11 cellular contexts compared by ENCODE assay signal in the genomic region with DNA sequence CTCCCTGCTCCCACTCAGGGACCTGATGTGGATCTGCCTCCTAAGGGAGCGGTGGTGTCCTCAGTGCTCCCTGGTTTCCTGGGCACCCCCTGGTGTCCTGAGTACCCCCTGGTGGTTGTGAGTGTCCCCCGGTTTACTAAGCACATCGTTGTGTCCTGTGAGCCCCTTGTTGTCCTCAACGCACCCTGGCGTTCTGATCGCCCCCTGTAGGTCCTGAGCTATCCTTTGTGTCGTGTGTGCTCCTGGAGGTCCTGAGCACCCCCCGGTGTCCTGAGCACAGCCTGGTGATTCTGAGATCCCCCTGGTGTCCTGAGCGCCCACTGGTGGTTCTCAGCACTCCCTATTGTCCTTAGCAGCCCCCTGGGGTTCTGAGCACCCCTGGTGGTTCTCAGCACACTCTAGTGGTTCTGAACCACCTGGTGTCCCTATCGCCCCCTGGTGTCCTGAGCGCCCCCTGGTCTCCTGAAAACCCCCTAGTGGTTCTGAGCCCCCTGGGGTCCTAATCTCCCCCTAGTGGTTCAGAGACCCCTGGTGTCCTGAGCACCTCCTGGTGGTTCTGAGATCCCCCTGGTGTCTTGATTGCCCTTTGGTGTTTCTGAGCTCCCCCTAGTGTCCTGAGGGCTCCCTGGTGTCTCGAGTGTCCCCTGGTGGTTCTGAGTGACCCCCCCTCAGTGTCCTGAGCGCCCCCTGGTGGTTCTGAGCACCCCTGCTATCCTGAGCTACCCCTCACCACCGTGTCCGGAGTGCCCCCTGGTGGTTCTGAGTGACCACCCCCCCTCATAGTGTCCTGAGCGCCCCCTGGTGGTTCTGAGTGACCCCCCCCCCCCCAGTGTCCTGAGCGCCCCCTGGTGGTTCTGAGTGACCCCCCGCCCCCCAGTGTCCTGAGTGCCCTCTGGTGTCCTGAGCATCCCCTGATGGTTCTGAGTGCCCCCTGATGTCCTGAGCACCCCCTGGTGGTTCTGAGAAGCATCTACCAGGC.
DNase-seq lines count a peak whose midpoint lies in the region; ATAC-seq lines count a peak whose summit lies in the region.
"Had no signal": no experiment of that assay in that cellular context is flagged by ENCODE, and none has a peak within 500 bp of the region (broad histone marks: within the 10 kb centered on the region; RNA-seq: fewer than 3 reads in every experiment).

No MANE protein-coding gene starts in this region.

- no peaks in the 10 kb centered on the region for H3K27me3 Mint-ChIP-seq in activated naive CD8-positive, alpha-beta T cell

- DNase-seq in NCI-H82 (lab: John Stamatoyannopoulos, UW) (peak; percentile 1), NCI-H82 treated with DMSO at 0.1 percent for 48 hours (lab: John Stamatoyannopoulos, UW; ENCODE audit: unreplicated experiment) (no peak), SK-MEL-5 (ENCODE audit: low read depth, low spot score) (peak; percentile 13), NCI-H2227 treated with DMSO at 0.1 percent for 48 hours (lab: John Stamatoyannopoulos, UW) (no peak), DMS153 treated with DMSO at 0.1 percent for 48 hours (lab: John Stamatoyannopoulos, UW; ENCODE audit: unreplicated experiment) (no peak)
- DNase-seq in stimulated activated CD8-positive, alpha-beta memory T cell treated with anti-CD3 and anti-CD28 coated beads, Interleukin-15, amount 100 ng/mL, for 48 hours (ENCODE audit: low read depth in 2 of 2), result peak; percentile 30 to 50
- DNase-seq: kidney, posterior cingulate gyrus had no signal

- H3K4me3 Mint-ChIP-seq in activated naive CD8-positive, alpha-beta T cell, result no peak overlapping the region

- no peak for ATAC-seq in HG03439 (IDR thresholded peaks at IDR 0.05; ENCODE audit: unreplicated experiment)
- ATAC-seq: A549 had no signal

- in situ Hi-C loops in SK-MEL-5 (cut with HindIII; ENCODE audit: low pct_unique_long_range_greater_than_20kb, low sequenced_read_pairs), result no loop called here

- no peaks in the 10 kb centered on the region for H3K9me3 Mint-ChIP-seq in activated naive CD8-positive, alpha-beta T cell (ENCODE audit: low read depth)

- H3K4me1 Mint-ChIP-seq in activated naive CD8-positive, alpha-beta T cell (ENCODE audit: low read depth), result peaks cover 14% of the 10 kb centered on the region

- H3K36me3 Mint-ChIP-seq in activated naive CD8-positive, alpha-beta T cell, result no peaks in the 10 kb centered on the region

- peak overlapping the region; percentile 34 for H3K27ac Mint-ChIP-seq in activated naive CD8-positive, alpha-beta T cell

Comparison
In these comparisons a context has a peak if more than half of its experiments do, and no peak if none do; other contexts are left out.
1. DNase-seq: peak in NCI-H82 (single experiment), SK-MEL-5 (single experiment) and stimulated activated CD8-positive, alpha-beta memory T cell treated with anti-CD3 and anti-CD28 coated beads, Interleukin-15, amount 100 ng/mL, for 48 hours (2 of 2); none in NCI-H82 treated with DMSO at 0.1 percent for 48 hours (single experiment), NCI-H2227 treated with DMSO at 0.1 percent for 48 hours (single experiment) and DMS153 treated with DMSO at 0.1 percent for 48 hours (single experiment).